Comparison of ENCODE assay signal across 14 cellular contexts in genomic region chrX:45668686-45669443, GRCh38.
DNase-seq lines count a peak whose midpoint lies in the region; ATAC-seq and TF ChIP-seq lines count a peak whose summit lies in the region.
"Had no signal": no experiment of that assay in that cellular context is flagged by ENCODE, and none has a peak within 500 bp of the region (broad histone marks: within the 10 kb centered on the region; RNA-seq: fewer than 3 reads in every experiment).

No MANE protein-coding gene starts in this region.

- H4K12ac ChIP-seq in trophoblast cell (ENCODE audit: low read depth, low read length) = no peak overlapping the region

- no peaks in the 10 kb centered on the region for H3K9me3 ChIP-seq in trophoblast cell (ENCODE audit: insufficient read depth, low read depth, low read length)
- H3K9me3 ChIP-seq: left lung, vagina had no signal

- no peak overlapping the region for H3K9ac ChIP-seq in trophoblast cell (ENCODE audit: low read length)
- H3K9ac ChIP-seq: BLaER1 treated with 17β-estradiol and CSF1 and Interleukin-3, amounts not matched to agents 10 nM and 100 nM had no signal

- H2BK12ac ChIP-seq in trophoblast cell (ENCODE audit: low read length) = no peak overlapping the region

- H3K23ac ChIP-seq in trophoblast cell (ENCODE audit: low read length) = no peak overlapping the region

- H2BK120ac ChIP-seq in trophoblast cell (ENCODE audit: insufficient read depth, low read length, poor library complexity) = no peak overlapping the region

- H2AFZ ChIP-seq in trophoblast cell (ENCODE audit: insufficient read depth, low read length, poor library complexity) = no peak overlapping the region

- H3K4me2 ChIP-seq in trophoblast cell (ENCODE audit: low read length) = no peak overlapping the region
- H3K4me2 ChIP-seq: BLaER1 treated with 17β-estradiol and CSF1 and Interleukin-3, amounts not matched to agents 10 nM and 100 nM had no signal

- no peak overlapping the region for H3K27ac ChIP-seq in trophoblast cell (ENCODE audit: low read depth, low read length)
- H3K27ac ChIP-seq: BLaER1 treated with 17β-estradiol and CSF1 and Interleukin-3, amounts not matched to agents 10 nM and 100 nM; left lung; vagina had no signal

- H3K4ac ChIP-seq in trophoblast cell (ENCODE audit: low read depth, low read length) = no peak overlapping the region

- in situ Hi-C loops in astrocyte of the spinal cord (cut with HindIII; ENCODE audit: low sequenced_read_pairs) = no loop called here

- H3K4me1 ChIP-seq in trophoblast cell (ENCODE audit: control insufficient read depth in 1 of 2, insufficient read depth in 2 of 2, low read length in 2 of 2) = no peaks in the 10 kb centered on the region
- H3K4me1 ChIP-seq: BLaER1 treated with 17β-estradiol and CSF1 and Interleukin-3, amounts not matched to agents 10 nM and 100 nM; left lung; vagina had no signal

- H3K14ac ChIP-seq in trophoblast cell (ENCODE audit: low read length) = no peak overlapping the region

- H3K4me3 ChIP-seq in astrocyte of the spinal cord (ENCODE audit: low read depth, low read length) (no peak overlapping the region), kidney epithelial cell (ENCODE audit: low read depth, low read length) (no peak overlapping the region), trophoblast cell (ENCODE audit: low read depth, low read length) (no peak overlapping the region)
- H3K4me3 ChIP-seq: BLaER1 treated with 17β-estradiol and CSF1 and Interleukin-3, amounts not matched to agents 10 nM and 100 nM; left lung; vagina had no signal

- TF ChIP-seq CTCF in astrocyte of the spinal cord (IDR thresholded peaks at IDR 0.05; ENCODE audit: low read depth, low read length) (no peak), kidney epithelial cell (IDR thresholded peaks at IDR 0.05; ENCODE audit: insufficient read depth, low read length, poor library complexity, severe bottlenecking) (no peak)

- H3K27me3 ChIP-seq in kidney epithelial cell (ENCODE audit: control insufficient read depth, insufficient read depth, low read length) (no peaks in the 10 kb centered on the region), trophoblast cell (ENCODE audit: insufficient read depth, low read length) (no peaks in the 10 kb centered on the region)
- H3K27me3 ChIP-seq: BLaER1 treated with 17β-estradiol and CSF1 and Interleukin-3, amounts not matched to agents 10 nM and 100 nM; vagina had no signal

- H2AK5ac ChIP-seq in trophoblast cell (ENCODE audit: low read length) = no peak overlapping the region

- no peak overlapping the region for H3K18ac ChIP-seq in trophoblast cell (ENCODE audit: low read length)

- no peak for ATAC-seq in HG02973 (IDR thresholded peaks at IDR 0.05; ENCODE audit: unreplicated experiment)
- ATAC-seq: left lung, T-cell had no signal

- no peaks in the 10 kb centered on the region for H3K79me1 ChIP-seq in trophoblast cell (ENCODE audit: low read length)

- H3K79me2 ChIP-seq in trophoblast cell (ENCODE audit: control insufficient read depth, insufficient read depth, low read length, poor library complexity) = no peaks in the 10 kb centered on the region

- DNase-seq in AG08396 (ENCODE audit: low spot score) (peak; percentile 84), HT1080 (ENCODE audit: low read depth) (peak; percentile 93), astrocyte of the spinal cord (ENCODE audit: low read depth, low spot score) (peak; percentile 94), kidney epithelial cell (ENCODE audit: low read depth) (peak; percentile 38), GF-D8 (lab: John Stamatoyannopoulos, UW) (no peak), COLO668 (lab: John Stamatoyannopoulos, UW; ENCODE audit: unreplicated experiment) (no peak), trophoblast cell (no peak)
- DNase-seq: activated CD4-positive, alpha-beta T cell treated with anti-CD3 and anti-CD28 coated beads for 4 hours; left lung; stimulated activated CD4-positive, alpha-beta T cell treated with anti-CD3 and anti-CD28 coated beads, Interleukin-15, amount 100 ng/mL, for 24 hours; T-cell had no signal

- no peaks in the 10 kb centered on the region for H3K36me3 ChIP-seq in kidney epithelial cell (ENCODE audit: control insufficient read depth, insufficient read depth, low read length)
- H3K36me3 ChIP-seq in trophoblast cell (ENCODE audit: control insufficient read depth in 1 of 2, insufficient read depth in 2 of 2, low read length in 2 of 2) = no peaks in the 10 kb centered on the region
- H3K36me3 ChIP-seq: BLaER1 treated with 17β-estradiol and CSF1 and Interleukin-3, amounts not matched to agents 10 nM and 100 nM; left lung; vagina had no signal

- H4K8ac ChIP-seq in trophoblast cell (ENCODE audit: low read depth, low read length) = no peak overlapping the region

- WGBS in trophoblast cell (ENCODE audit: extremely low coverage, insufficient coverage, insufficient read length) = no CpG with 5 or more reads among the region's 6 CpGs

- H4K91ac ChIP-seq in trophoblast cell (ENCODE audit: low read depth, low read length) = no peak overlapping the region

- no peak overlapping the region for H2BK5ac ChIP-seq in trophoblast cell (ENCODE audit: low read depth, low read length, poor library complexity)

Comparison
In these comparisons a context has a peak if more than half of its experiments do, and no peak if none do; other contexts are left out.
1. DNase-seq: peak in AG08396 (single experiment), HT1080 (single experiment), astrocyte of the spinal cord (single experiment) and kidney epithelial cell (single experiment); none in GF-D8 (single experiment), COLO668 (single experiment) and trophoblast cell (0 of 2).